15 cellular contexts compared by ENCODE assay signal in the genomic region with DNA sequence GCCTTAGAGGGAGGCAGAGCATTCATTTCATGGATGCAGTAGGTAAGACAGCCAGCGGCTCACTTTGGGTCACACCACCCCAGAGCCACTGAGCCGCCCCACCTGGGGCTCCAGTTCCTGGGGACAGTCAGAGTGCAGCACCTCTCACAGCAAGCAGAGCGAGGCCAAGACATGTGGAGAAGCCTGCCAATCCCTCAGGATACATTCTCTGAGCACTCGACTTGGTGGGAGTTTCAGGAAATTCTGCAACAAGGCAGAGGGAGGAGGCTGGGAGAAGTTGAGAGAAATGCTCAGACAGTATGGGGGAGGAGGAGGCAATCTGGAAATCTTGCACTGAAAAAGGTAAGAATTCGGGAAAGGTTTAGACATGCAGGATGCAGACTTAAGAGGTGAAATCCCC.
DNase-seq lines count a peak whose midpoint lies in the region; ATAC-seq, FAIRE-seq and TF ChIP-seq lines count a peak whose summit lies in the region.
"Had no signal": no experiment of that assay in that cellular context is flagged by ENCODE, and none has a peak within 500 bp of the region (broad histone marks: within the 10 kb centered on the region; RNA-seq: fewer than 3 reads in every experiment).

No MANE protein-coding gene starts in this region.

- H2BK120ac ChIP-seq in H9 (ENCODE audit: low read depth, low read length, poor library complexity, severe bottlenecking): no peak overlapping the region

- H3K27ac Mint-ChIP-seq in H9 (peak overlapping the region in 2 of 3 experiments; percentile 46 to 99; a peak in 3 of 7 replicates), chondrocyte (ENCODE audit: unreplicated experiment) (peak overlapping the region; percentile 80)
- H3K27ac Mint-ChIP-seq: activated B cell treated with CpG ODN at 0.5 μM for 24 hours; activated naive CD4-positive, alpha-beta T cell treated with anti-CD3 and anti-CD28 coated beads for 36 hours; T-cell had no signal

- H3K4me2 ChIP-seq in H9 (ENCODE audit: insufficient read depth, insufficient read length, low read length) (peak overlapping the region; percentile 48), osteoblast (ENCODE audit: insufficient read depth, low read length) (peak overlapping the region; percentile 57)

- no peak overlapping the region for H3K18ac ChIP-seq in H9 (ENCODE audit: insufficient read length, low read depth, low read length)

- H3K79me2 ChIP-seq in H9 (ENCODE audit: insufficient read depth, low read length) (no peaks in the 10 kb centered on the region), osteoblast (ENCODE audit: insufficient read depth, low read length) (no peaks in the 10 kb centered on the region)

- peaks cover 5% of the 10 kb centered on the region for H3K4me1 ChIP-seq in H9 (ENCODE audit: insufficient read depth, low read length)
- H3K4me1 ChIP-seq in iPS-20b (ENCODE audit: insufficient read depth, low read length): peaks cover 36% of the 10 kb centered on the region
- H3K4me1 ChIP-seq in osteoblast (ENCODE audit: insufficient read depth, low read length): no peaks in the 10 kb centered on the region

- H3K36me3 ChIP-seq in iPS-20b (ENCODE audit: insufficient read depth, low read depth, low read length) (no peaks in the 10 kb centered on the region), osteoblast (ENCODE audit: insufficient read depth, low read length) (no peaks in the 10 kb centered on the region)

- H3K4me3 ChIP-seq in iPS-20b (ENCODE audit: low read length) (peak overlapping the region; percentile 64; the same call in 1 of the 2 replicates), osteoblast (ENCODE audit: insufficient read depth, low read length) (no peak overlapping the region)

- peak overlapping the region in 1 of 2 experiments; percentile 84; a peak in 4 of 5 replicates for H3K4me3 Mint-ChIP-seq in H9
- peak overlapping the region; percentile 64 for H3K4me3 Mint-ChIP-seq in chondrocyte (ENCODE audit: unreplicated experiment)
- H3K4me3 Mint-ChIP-seq: activated B cell treated with CpG ODN at 0.5 μM for 24 hours; activated naive CD4-positive, alpha-beta T cell treated with anti-CD3 and anti-CD28 coated beads for 36 hours; T-cell had no signal

- ATAC-seq in HG03135 (IDR thresholded peaks at IDR 0.05; ENCODE audit: unreplicated experiment) (no peak), GM21447 (IDR thresholded peaks at IDR 0.05; ENCODE audit: unreplicated experiment) (no peak)
- ATAC-seq: PC-3, T-cell had no signal

- H3K56ac ChIP-seq in H9 (ENCODE audit: insufficient read length, low read depth, low read length): no peak overlapping the region

- H3K9ac ChIP-seq in H9 (ENCODE audit: extremely low read depth, insufficient read length, low read length) (no peak overlapping the region), iPS-20b (ENCODE audit: low read depth, low read length) (no peak overlapping the region)

- no peaks in the 10 kb centered on the region for H3K9me3 ChIP-seq in H9 (ENCODE audit: control insufficient read depth, low read depth, low read length)
- no peaks in the 10 kb centered on the region for H3K9me3 ChIP-seq in iPS-20b (ENCODE audit: insufficient read depth, low read depth, low read length)
- no peaks in the 10 kb centered on the region for H3K9me3 ChIP-seq in osteoblast (ENCODE audit: low read depth, low read length)

- H3K27me3 ChIP-seq in H9 (ENCODE audit: insufficient read depth, low read length): peaks cover 32% of the 10 kb centered on the region; the same call in 1 of the 2 replicates
- H3K27me3 ChIP-seq in iPS-20b (ENCODE audit: insufficient read depth, low read length): peaks cover 82% of the 10 kb centered on the region
- H3K27me3 ChIP-seq in osteoblast (ENCODE audit: insufficient read depth, low read length): no peaks in the 10 kb centered on the region

- H3T11ph ChIP-seq in H9 (ENCODE audit: low read length): no peak overlapping the region

- H3K27me3 Mint-ChIP-seq in H9 (ENCODE audit: low read depth): peaks cover 92% of the 10 kb centered on the region
- H3K27me3 Mint-ChIP-seq in chondrocyte (ENCODE audit: low read depth): no peaks in the 10 kb centered on the region

- WGBS in H9 (ENCODE audit: extremely low coverage, insufficient read length, low lambda C conversion rate): no CpG with 5 or more reads among the region's 5 CpGs

- H3K14ac ChIP-seq in H9 (ENCODE audit: insufficient read depth, low read length): peak overlapping the region; percentile 12

- no peak overlapping the region for H3K23ac ChIP-seq in H9 (ENCODE audit: insufficient read length, low read depth, low read length)

- H4K5ac ChIP-seq in H9 (ENCODE audit: insufficient read length, low read depth, low read length): no peak overlapping the region

- H3K36me3 Mint-ChIP-seq in H9 (ENCODE audit: insufficient read depth in 1 of 3, low read depth in 3 of 3) (no peaks in the 10 kb centered on the region; a peak in 2 of 7 replicates), chondrocyte (ENCODE audit: low read depth) (no peaks in the 10 kb centered on the region)
- H3K36me3 Mint-ChIP-seq: T-cell had no signal

- H3K4me1 Mint-ChIP-seq in H9 (peaks cover 40 to 48% of the 10 kb centered on the region in 2 experiments), chondrocyte (ENCODE audit: low read depth) (peaks cover 38% of the 10 kb centered on the region)
- H3K4me1 Mint-ChIP-seq: activated B cell treated with CpG ODN at 0.5 μM for 24 hours, T-cell had no signal

- H2BK15ac ChIP-seq in H9 (ENCODE audit: low read depth, low read length): no peak overlapping the region

- DNase-seq in H9 (peak; percentile 34), chondrocyte (ENCODE audit: low spot score) (no peak), osteoblast (ENCODE audit: insufficient read length, low spot score, missing footprints) (peak; percentile 78), urothelium cell line (ENCODE audit: low spot score) (no peak)
- DNase-seq in effector CD8-positive, alpha-beta T cell (lab: John Stamatoyannopoulos, UW): no peak
- DNase-seq: activated B cell treated with CpG ODN at 0.5 μM for 24 hours; activated naive CD4-positive, alpha-beta T cell treated with anti-CD3 and anti-CD28 coated beads for 36 hours; AML-193; central memory CD4-positive, alpha-beta T cell; NCI-H1105 treated with DMSO at 0.1 percent for 48 hours; PC-3; T-cell had no signal

- H3K9me3 Mint-ChIP-seq in H9 (peaks cover 0 to 5% of the 10 kb centered on the region in 2 experiments; a peak in 3 of 5 replicates), chondrocyte (ENCODE audit: low read depth) (no peaks in the 10 kb centered on the region)
- H3K9me3 Mint-ChIP-seq: activated B cell treated with CpG ODN at 0.5 μM for 24 hours had no signal

- TF ChIP-seq CTCF in H9 (conservative IDR thresholded peaks at IDR 0.05) (no peak), chondrocyte (IDR thresholded peaks at IDR 0.05) (no peak), osteoblast (IDR thresholded peaks at IDR 0.05; ENCODE audit: extremely low read depth, low read depth, low read length) (no peak)

- no peak overlapping the region for H4K91ac ChIP-seq in H9 (ENCODE audit: insufficient read length, low read depth, low read length)

- H2BK12ac ChIP-seq in H9 (ENCODE audit: insufficient read length, low read depth, low read length): no peak overlapping the region

- H3K4ac ChIP-seq in H9 (ENCODE audit: low read depth, low read length): no peak overlapping the region

- no peaks in the 10 kb centered on the region for H3K79me1 ChIP-seq in H9 (ENCODE audit: insufficient read depth, low read depth, low read length, poor library complexity, severe bottlenecking)

- H4K20me1 ChIP-seq in H9 (ENCODE audit: control insufficient read depth, insufficient read depth, insufficient read length): no peaks in the 10 kb centered on the region
- no peaks in the 10 kb centered on the region for H4K20me1 ChIP-seq in osteoblast (ENCODE audit: insufficient read depth, low read length)

- H3K27ac ChIP-seq in H9 (ENCODE audit: insufficient read length, low read depth, low read length) (no peak overlapping the region), iPS-20b (ENCODE audit: low read length) (no peak overlapping the region), osteoblast (ENCODE audit: low read depth, low read length) (no peak overlapping the region)

- H3K23me2 ChIP-seq in H9 (ENCODE audit: insufficient read length, low read depth, low read length, poor library complexity, severe bottlenecking): no peaks in the 10 kb centered on the region

- FAIRE-seq in urothelium cell line (lab: Jason Lieb, UNC): no peak

- no peak overlapping the region for H2BK20ac ChIP-seq in H9 (ENCODE audit: low read depth, low read length, poor library complexity, severe bottlenecking)

- H2AFZ ChIP-seq in H9 (ENCODE audit: low read length): no peak overlapping the region
- no peak overlapping the region for H2AFZ ChIP-seq in osteoblast (ENCODE audit: low read length)

- no peak overlapping the region for H4K8ac ChIP-seq in H9 (replicated peaks; ENCODE audit: insufficient read length, low read depth, low read length)

- no peak overlapping the region for H2BK5ac ChIP-seq in H9 (ENCODE audit: insufficient read length, low read length)

- H2AK5ac ChIP-seq in H9 (ENCODE audit: insufficient read length, low read length): no peak overlapping the region

Comparison
In these comparisons a context has a peak if more than half of its experiments do, and no peak if none do; other contexts are left out.
1. DNase-seq: peak in H9 (single experiment) and osteoblast (single experiment); none in chondrocyte (single experiment), urothelium cell line (single experiment) and effector CD8-positive, alpha-beta T cell (single experiment).